Comparison of ENCODE assay signal across 24 cellular contexts in the genomic region with DNA sequence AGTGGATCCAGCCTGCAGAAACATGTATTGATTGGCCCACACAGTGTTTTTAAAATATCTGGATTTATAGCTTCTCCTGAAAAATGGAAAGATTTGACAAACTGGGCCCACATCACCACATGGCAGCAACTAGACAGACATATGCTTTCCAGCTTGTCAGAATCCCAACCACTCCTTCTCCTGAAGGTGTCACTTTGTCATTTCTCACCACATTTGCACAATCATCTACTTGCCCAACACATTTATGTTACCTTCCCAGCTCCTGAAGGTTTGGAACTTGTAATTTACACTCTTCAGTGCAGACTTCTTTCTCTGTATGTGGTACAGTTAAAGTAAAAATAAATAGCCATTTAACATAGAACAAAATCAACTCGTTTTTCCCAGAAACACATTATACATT.
DNase-seq lines count a peak whose midpoint lies in the region; ATAC-seq, FAIRE-seq and TF ChIP-seq lines count a peak whose summit lies in the region.
"Had no signal": no experiment of that assay in that cellular context is flagged by ENCODE, and none has a peak within 500 bp of the region (broad histone marks: within the 10 kb centered on the region; RNA-seq: fewer than 3 reads in every experiment).

No MANE protein-coding gene starts in this region.

- H3K4me3 ChIP-seq in IMR-90 (ENCODE audit: insufficient read depth, low read depth, low read length) (no peak overlapping the region), K562 (no peak overlapping the region), mesendoderm (ENCODE audit: low read length) (no peak overlapping the region)
- H3K4me3 ChIP-seq: A549, SJCRH30 had no signal

- H3K23ac ChIP-seq in IMR-90 (ENCODE audit: low read depth, low read length) (peak overlapping the region; percentile 44; the same call in 1 of the 2 replicates), mesendoderm (ENCODE audit: low read length) (no peak overlapping the region)

- intact Hi-C loops in IMR-90 (cut with micrococcal nuclease) (no loop called here), K562 (cut with micrococcal nuclease) (no loop called here)

- CTCF ChIA-PET in IMR-90 (lab: Yijun Ruan, JAX): interaction anchor here (0.5 kb wide), 1 partner anchor 64 kb away, joined by 4 read pairs; no protein-coding TSS in a partner anchor
- CTCF ChIA-PET in K562 (lab: Yijun Ruan, JAX; ENCODE audit: low intra/inter-chr PET ratio): no interaction called here

- peak overlapping the region; percentile 38; the same call in 1 of the 2 replicates for H3K4ac ChIP-seq in IMR-90 (ENCODE audit: low read depth, low read length)
- H3K4ac ChIP-seq in mesendoderm (ENCODE audit: low read depth, low read length): no peak overlapping the region

- POLR2A ChIA-PET in IMR-90 (lab: Charles Lee; ENCODE audit: unreplicated experiment) (no interaction called here), K562 (lab: Yijun Ruan, JAX) (interaction anchor here (0.7 to 2.0 kb wide), 5 partner anchors 14 to 75 kb away, joined by 3 to 6 read pairs (median 3); no protein-coding TSS in a partner anchor)

- H3K9ac ChIP-seq in IMR-90 (ENCODE audit: low read depth, low read length) (no peak overlapping the region), K562 (ENCODE audit: insufficient read depth in 1 of 2, low read depth in 2 of 2, low read length in 2 of 2) (no peak overlapping the region), mesendoderm (ENCODE audit: low read length) (no peak overlapping the region)

- H3K79me1 ChIP-seq in IMR-90 (ENCODE audit: low read depth in 1 of 2, low read length in 2 of 2) (peaks cover 10 to 30% of the 10 kb centered on the region in 2 experiments; a peak in 3 of 4 replicates), mesendoderm (ENCODE audit: low read length) (no peaks in the 10 kb centered on the region)

- H3K27ac ChIP-seq in IMR-90 (ENCODE audit: insufficient read depth, low read length): no peak overlapping the region
- peak overlapping the region; percentile 31; the same call in 1 of the 3 replicates for H3K27ac ChIP-seq in K562 (ENCODE audit: extremely low read depth, low read depth, low read length)
- H3K27ac ChIP-seq in mesendoderm (ENCODE audit: low read depth, low read length): no peak overlapping the region
- H3K27ac ChIP-seq: A549, SJCRH30 had no signal

- H3K4me2 ChIP-seq in IMR-90 (ENCODE audit: low read depth, low read length) (no peak overlapping the region), K562 (ENCODE audit: insufficient read depth, low read length) (no peak overlapping the region), mesendoderm (ENCODE audit: low read length) (no peak overlapping the region)
- H3K4me2 ChIP-seq: A549 had no signal

- no peak for TF ChIP-seq POLR2A in IMR-90 (IDR thresholded peaks at IDR 0.05; ENCODE audit: low read depth, low read length)
- no peak for TF ChIP-seq POLR2A in K562 (conservative IDR thresholded peaks at IDR 0.05)

- H2BK15ac ChIP-seq in IMR-90 (ENCODE audit: low read depth, low read length): peak overlapping the region; percentile 64; the same call in 2 of the 3 replicates
- no peak overlapping the region for H2BK15ac ChIP-seq in mesendoderm (replicated peaks; ENCODE audit: low read depth)

- TF ChIP-seq CTCF in IMR-90 (conservative IDR thresholded peaks at IDR 0.05; ENCODE audit: low read depth, low read length) (no peak), K562 (IDR thresholded peaks at IDR 0.05 in 2 of 3, conservative IDR thresholded peaks at IDR 0.05 in 1 of 3; ENCODE audit: insufficient read depth in 2 of 3, low read depth in 1 of 3, low read length in 3 of 3) (no peak)

- peaks cover 6% of the 10 kb centered on the region for H3K4me1 ChIP-seq in IMR-90 (ENCODE audit: control insufficient read depth, insufficient read depth, low read length)
- H3K4me1 ChIP-seq in K562 (replicated peaks in 1 of 2; ENCODE audit: control insufficient read depth in 2 of 2, insufficient read depth in 2 of 2, low read length in 2 of 2): 0 out of 5 replicates have a peak, but pooled peaks cover 0 to 2% of the 10 kb centered on the region in 2 experiments
- H3K4me1 ChIP-seq in mesendoderm (ENCODE audit: control insufficient read depth, low read depth, low read length): peaks cover 2% of the 10 kb centered on the region
- H3K4me1 ChIP-seq: BE2C, SJCRH30 had no signal

- 0 out of 2 replicates have a peak, but pooled peaks cover 2% of the 10 kb centered on the region for H4K20me1 ChIP-seq in IMR-90 (ENCODE audit: insufficient read depth, low read length)
- no peaks in the 10 kb centered on the region for H4K20me1 ChIP-seq in K562 (replicated peaks; ENCODE audit: control insufficient read depth, insufficient read depth, low read length)

- ATAC-seq in IMR-90 (ENCODE audit: low read depth) (no peak), K562 (peak; percentile 70)
- ATAC-seq: A549 had no signal

- H3K27me3 ChIP-seq in IMR-90 (ENCODE audit: control insufficient read depth, insufficient read depth, low read length) (no peaks in the 10 kb centered on the region), K562 (ENCODE audit: control insufficient read depth in 2 of 2, insufficient read depth in 2 of 2, low read length in 2 of 2) (no peaks in the 10 kb centered on the region), mesendoderm (ENCODE audit: insufficient read depth, low read length, poor library complexity) (no peaks in the 10 kb centered on the region)
- H3K27me3 ChIP-seq: BE2C, SJCRH30 had no signal

- H2AK9ac ChIP-seq in IMR-90 (replicated peaks; ENCODE audit: low read depth, low read length, poor library complexity): no peak overlapping the region

- TF ChIP-seq RAD21 in IMR-90 (IDR thresholded peaks at IDR 0.05; ENCODE audit: low read length) (no peak), K562 (CRISPR knock-in tag; conservative IDR thresholded peaks at IDR 0.05 in 1 of 2, IDR thresholded peaks at IDR 0.05 in 1 of 2) (no peak)

- H3K18ac ChIP-seq in IMR-90 (ENCODE audit: low read depth, low read length): peak overlapping the region; percentile 38; the same call in 1 of the 2 replicates
- no peak overlapping the region for H3K18ac ChIP-seq in mesendoderm (ENCODE audit: low read length)

- H3K9me1 ChIP-seq in IMR-90 (ENCODE audit: insufficient read depth, low read length) (peaks cover 2% of the 10 kb centered on the region; the same call in 1 of the 2 replicates), K562 (ENCODE audit: control insufficient read depth, insufficient read depth, low read length) (no peaks in the 10 kb centered on the region)

- DNase-seq in G401 (ENCODE audit: low spot score) (peak; percentile 11), IMR-90 (no peak), K562 (ENCODE audit: extremely low read depth in 1 of 4, low spot score in 3 of 4) (peak in 3 of 4 experiments; percentile 15 to 18 (median 15)), mesendoderm (peak; percentile 31), T-helper 2 cell (no peak), middle frontal gyrus (ENCODE audit: extremely low spot score, low spot score) (no peak), retina (no peak), H4 (ENCODE audit: low spot score) (no peak)
- DNase-seq: BE2C; CD4-positive, CD25-positive, alpha-beta regulatory T cell; DMS79 treated with DMSO at 0.1 percent for 48 hours; MM.1S; NCI-H1105 treated with DMSO at 0.1 percent for 48 hours; NCI-H1694; NCI-H2081; NCI-H2171; NCI-H345; NCI-H524 treated with DMSO at 0.1 percent for 48 hours; NCI-H82; SJCRH30 had no signal

- H2AFZ ChIP-seq in IMR-90 (replicated peaks; ENCODE audit: low read length, poor library complexity) (no peak overlapping the region), K562 (ENCODE audit: low read depth, low read length) (no peak overlapping the region)

- peak overlapping the region; percentile 59 for H2BK120ac ChIP-seq in IMR-90 (ENCODE audit: low read depth, low read length)
- H2BK120ac ChIP-seq in mesendoderm (ENCODE audit: low read depth, low read length): no peak overlapping the region

- H2BK20ac ChIP-seq in IMR-90 (ENCODE audit: low read depth, low read length): peak overlapping the region; percentile 27; the same call in 1 of the 2 replicates

- H3K36me3 ChIP-seq in IMR-90 (ENCODE audit: control insufficient read depth, insufficient read depth, low read length) (0 out of 2 replicates have a peak, but pooled peaks cover 1% of the 10 kb centered on the region), K562 (ENCODE audit: control insufficient read depth, insufficient read depth, low read length) (peaks cover 11% of the 10 kb centered on the region), mesendoderm (ENCODE audit: control insufficient read depth, insufficient read depth, low read length) (no peaks in the 10 kb centered on the region)
- H3K36me3 ChIP-seq: BE2C, SJCRH30 had no signal

- H3K79me2 ChIP-seq in K562 (ENCODE audit: control insufficient read depth, insufficient read depth, low read length) (peaks cover 2% of the 10 kb centered on the region; the same call in 2 of the 3 replicates), mesendoderm (ENCODE audit: control insufficient read depth, insufficient read depth, low read length) (no peaks in the 10 kb centered on the region)

- H2BK5ac ChIP-seq in IMR-90 (ENCODE audit: low read depth, low read length, poor library complexity, severe bottlenecking) (no peak overlapping the region), mesendoderm (ENCODE audit: low read length) (no peak overlapping the region)

- FAIRE-seq in K562 (lab: Jason Lieb, UNC): peak; percentile 52
- FAIRE-seq: A549, GM12891, H1, RCC 7860 had no signal

- BruUV-seq in IMR-90 (replicated peaks; lab: Mats Ljungman, UMichigan) (no TSS peak), K562 (replicated peaks; lab: Mats Ljungman, UMichigan) (no TSS peak)

- TF ChIP-seq EP300 in K562 (IDR thresholded peaks at IDR 0.05; ENCODE audit: low read length): no peak

- H3K14ac ChIP-seq in IMR-90 (replicated peaks; ENCODE audit: low read depth, low read length): 0 out of 2 replicates have a peak overlapping the region, but pooled peaks have one; percentile 46

- no CpG with 5 or more reads among the region's 1 CpG for WGBS in IMR-90 (ENCODE audit: extremely low coverage in 2 of 2, insufficient read length in 1 of 2), 2 experiments
- 27% methylated on average over 1 of the region's 1 CpG for WGBS in K562 (ENCODE audit: insufficient coverage, low coverage, missing lambda C conversion rate)
- WGBS in mesendoderm (ENCODE audit: extremely low coverage, insufficient coverage, low lambda C conversion rate): no CpG with 5 or more reads among the region's 1 CpG

- H3K56ac ChIP-seq in IMR-90 (ENCODE audit: extremely low read depth, insufficient read depth, low read length) (no peak overlapping the region), mesendoderm (ENCODE audit: low read length) (no peak overlapping the region)

- H3K9me3 ChIP-seq in IMR-90 (ENCODE audit: control insufficient read depth, insufficient read depth, low read length): no peaks in the 10 kb centered on the region
- H3K9me3 ChIP-seq in K562 (replicated peaks; ENCODE audit: control insufficient read depth, insufficient read depth, low read depth, low read length): no peaks in the 10 kb centered on the region
- H3K9me3 ChIP-seq: A549, BE2C, SJCRH30 had no signal

- no peak overlapping the region; the same call in 1 of the 2 replicates for H2AK5ac ChIP-seq in IMR-90 (ENCODE audit: low read depth, low read length)
- no peak overlapping the region for H2AK5ac ChIP-seq in mesendoderm (ENCODE audit: low read length)

- in situ Hi-C loops in G401 (cut with HindIII; ENCODE audit: low sequenced_read_pairs): no loop called here
- in situ Hi-C loops in IMR-90 (cut with MboI; ENCODE audit: low sequenced_read_pairs): no loop called here
- in situ Hi-C loops in K562 (cut with MboI): no loop called here

- H4K8ac ChIP-seq in IMR-90 (ENCODE audit: low read depth in 2 of 2, low read length in 2 of 2) (peak overlapping the region in 1 of 2 experiments; percentile 14; a peak in 1 of 4 replicates), mesendoderm (ENCODE audit: low read depth, low read length) (no peak overlapping the region)

- H4K91ac ChIP-seq in IMR-90 (ENCODE audit: insufficient read depth, low read depth, low read length): no peak overlapping the region

- H4K5ac ChIP-seq in IMR-90 (ENCODE audit: low read depth, low read length): peak overlapping the region; percentile 49
- no peak overlapping the region for H4K5ac ChIP-seq in mesendoderm (ENCODE audit: low read length)

- dilution Hi-C loops in IMR-90 (cut with HindIII; ENCODE audit: low sequenced_read_pairs, unreplicated experiment): no loop called here

Comparison
In these comparisons a context has a peak if more than half of its experiments do, and no peak if none do; other contexts are left out.
1. DNase-seq: peak in G401 (single experiment), K562 (3 of 4) and mesendoderm (single experiment); none in IMR-90 (single experiment), T-helper 2 cell (0 of 5), middle frontal gyrus (single experiment), retina (single experiment) and H4 (single experiment).